Comparison of ENCODE assay signal across 8 cellular contexts in the genomic region with DNA sequence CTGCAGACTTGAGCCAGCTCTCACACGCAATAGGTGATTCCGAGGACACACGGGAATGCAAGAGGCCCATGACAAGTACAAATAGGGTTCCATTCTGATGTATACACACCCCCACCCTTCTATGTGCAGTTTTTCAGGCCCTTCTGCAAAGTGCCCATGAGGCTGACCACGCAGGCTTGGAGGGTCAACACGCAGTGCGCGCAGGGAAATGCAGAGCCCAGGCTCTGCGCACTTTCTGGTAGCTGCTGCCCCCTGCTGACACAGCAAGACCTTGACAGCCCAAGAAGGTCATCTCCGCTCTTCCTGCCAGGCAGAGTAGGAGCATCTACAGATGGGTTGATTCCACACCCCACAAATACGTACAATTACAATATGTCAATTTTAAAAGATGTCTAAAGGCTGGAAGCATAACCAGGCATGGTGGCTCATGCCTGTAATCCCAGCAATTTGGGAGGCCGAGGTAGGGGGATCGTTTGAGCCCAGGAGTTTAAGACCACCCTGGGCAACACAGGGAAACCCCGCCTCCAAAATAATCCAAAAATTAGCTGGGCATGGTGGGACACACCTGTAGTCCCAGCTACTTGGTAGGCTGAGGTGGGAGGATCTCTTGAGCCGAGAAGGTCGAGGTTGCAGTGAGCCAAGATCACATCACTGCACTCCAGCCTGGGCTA. TPM values are rescaled to one million over a fixed set of nuclear protein-coding genes. Genes with fewer than 3 reads are reported as not detected.
DNase-seq lines count a peak whose midpoint lies in the region; ATAC-seq and TF ChIP-seq lines count a peak whose summit lies in the region.

No MANE protein-coding gene starts in this region.

- H3F3A ChIP-seq in MM.1S (ENCODE audit: insufficient read depth, low read length) = peaks cover 25% of the 10 kb centered on the region

- H3K27me3 ChIP-seq in H7 (ENCODE audit: control insufficient read depth, insufficient read depth, low read length) = no peaks in the 10 kb centered on the region
- H3K27me3 ChIP-seq in MM.1S (replicated peaks; ENCODE audit: insufficient read depth, low read length) = no peaks in the 10 kb centered on the region

- H3K4me3 Mint-ChIP-seq in memory B cell = no peak overlapping the region

- no peaks in the 10 kb centered on the region for H4K20me1 ChIP-seq in MM.1S (ENCODE audit: insufficient read depth, low read length)

- H3K4me2 ChIP-seq in MM.1S (ENCODE audit: low read depth, low read length) = no peak overlapping the region

- H3K36me3 ChIP-seq in H7 (replicated peaks; ENCODE audit: control insufficient read depth, insufficient read depth, low read length) (no peaks in the 10 kb centered on the region; the same call in 1 of the 2 replicates), MM.1S (replicated peaks; ENCODE audit: insufficient read depth, low read length) (no peaks in the 10 kb centered on the region)

- no peak overlapping the region for H3K4me3 ChIP-seq in H7 (ENCODE audit: insufficient read depth, low read depth, low read length)
- H3K4me3 ChIP-seq in MM.1S (ENCODE audit: low read length) = no peak overlapping the region

- H3K36me3 Mint-ChIP-seq in memory B cell = peaks cover 17% of the 10 kb centered on the region

- peak; percentile 75 for TF ChIP-seq CTCF in MM.1S (IDR thresholded peaks at IDR 0.05; ENCODE audit: low read length)

- H3K9me2 ChIP-seq in MM.1S (replicated peaks; ENCODE audit: insufficient read depth, low read length) = no peaks in the 10 kb centered on the region

- peaks cover 27% of the 10 kb centered on the region for H3K4me1 ChIP-seq in MM.1S (ENCODE audit: low read length)

- H3K27ac ChIP-seq in MM.1S (ENCODE audit: low read length) = no peak overlapping the region

- no peaks in the 10 kb centered on the region for H3K79me2 ChIP-seq in MM.1S (ENCODE audit: low read length)

- DNase-seq in NCI-H146 (lab: John Stamatoyannopoulos, UW) (peak; percentile 66), NCI-H146 treated with DMSO at 0.1 percent for 48 hours (lab: John Stamatoyannopoulos, UW; ENCODE audit: unreplicated experiment) (no peak), H7 (peak; percentile 72), MM.1S (peak; percentile 47), dermis microvascular lymphatic vessel endothelial cell (ENCODE audit: low read depth in 2 of 2) (peak; percentile 18 to 54), memory B cell (ENCODE audit: low spot score in 2 of 2) (peak; percentile 56 to 57)
- DNase-seq in activated CD4-positive, CD25-positive, alpha-beta regulatory T cell treated with anti-CD3 and anti-CD28 coated beads, Interleukin-2, amount 50 U/mL, for 72 hours = peak; percentile 57
- peak in 5 of 6 experiments; percentile 35 to 64 (median 53) for DNase-seq in stimulated activated naive CD4-positive, alpha-beta T cell (lab: John Stamatoyannopoulos, UW)

- peak; percentile 36 for ATAC-seq in memory B cell (ENCODE audit: low read depth)

- peak overlapping the region; percentile 75 for H3K27ac Mint-ChIP-seq in memory B cell

- peaks cover 39% of the 10 kb centered on the region for H3K4me1 Mint-ChIP-seq in memory B cell

- H3K27me3 Mint-ChIP-seq in memory B cell = no peaks in the 10 kb centered on the region

- H3K9me3 Mint-ChIP-seq in memory B cell = peaks cover 8% of the 10 kb centered on the region

- H2AFZ ChIP-seq in MM.1S (ENCODE audit: low read length) = no peak overlapping the region

- H3K9me3 ChIP-seq in MM.1S (replicated peaks; ENCODE audit: insufficient read depth, low read length) = no peaks in the 10 kb centered on the region

- H3K9ac ChIP-seq in MM.1S (ENCODE audit: low read length) = no peak overlapping the region

RNA-seq across cellular contexts. Expression of a gene that starts 18.5 kb away (rescaled TPM):
- total RNA-seq in H7 (2014; rRNA removed; shearing (Covaris generic)) = 38.2 and 40.5 TPM in 2 replicates
- 17.6 and 24.8 TPM in 2 replicates for total RNA-seq in dermis microvascular lymphatic vessel endothelial cell

RNA-seq across cellular contexts. Expression of a gene that starts 30.8 kb away (rescaled TPM):
- total RNA-seq in H7 (2014; rRNA removed; shearing (Covaris generic)) = 56.0 and 59.5 TPM in 2 replicates
- total RNA-seq in dermis microvascular lymphatic vessel endothelial cell = 15.9 and 22.9 TPM in 2 replicates

RNA-seq across cellular contexts. Expression of a gene that starts 51.6 kb away (rescaled TPM):
- total RNA-seq in H7 (2014; rRNA removed; shearing (Covaris generic)) = not detected in 2 replicates
- total RNA-seq in dermis microvascular lymphatic vessel endothelial cell = not detected in 2 replicates

RNA-seq across cellular contexts. Expression of a gene that starts 51.7 kb away (rescaled TPM):
- total RNA-seq in H7 (2014; rRNA removed; shearing (Covaris generic)) = 64.2 and 91.9 TPM in 2 replicates
- total RNA-seq in dermis microvascular lymphatic vessel endothelial cell = 5.0 and 6.6 TPM in 2 replicates
